Comparison of ENCODE assay signal across 16 cellular contexts in genomic region chr6:157442296-157442695, GRCh38.
DNase-seq lines count a peak whose midpoint lies in the region; ATAC-seq, FAIRE-seq and TF ChIP-seq lines count a peak whose summit lies in the region.
"Had no signal": no experiment of that assay in that cellular context is flagged by ENCODE, and none has a peak within 500 bp of the region (broad histone marks: within the 10 kb centered on the region; RNA-seq: fewer than 3 reads in every experiment).

No MANE protein-coding gene starts in this region.

- no peaks in the 10 kb centered on the region for H3K9me3 ChIP-seq in osteoblast (ENCODE audit: low read depth, low read length)
- H3K9me3 ChIP-seq: BLaER1, suprapubic skin had no signal

- H3K4me1 ChIP-seq in osteoblast (ENCODE audit: insufficient read depth, low read length) = no peaks in the 10 kb centered on the region
- H3K4me1 ChIP-seq: suprapubic skin had no signal

- no peaks in the 10 kb centered on the region for H4K20me1 ChIP-seq in osteoblast (ENCODE audit: insufficient read depth, low read length)
- H4K20me1 ChIP-seq: BLaER1 had no signal

- TF ChIP-seq CTCF in bronchial epithelial cell (IDR thresholded peaks at IDR 0.05; ENCODE audit: insufficient read depth, low read length, severe bottlenecking) (no peak), osteoblast (IDR thresholded peaks at IDR 0.05; ENCODE audit: extremely low read depth, low read depth, low read length) (no peak)

- DNase-seq in EL (peak; percentile 63), NCI-H226 (peak; percentile 47), bronchial epithelial cell (ENCODE audit: low read depth) (peak; percentile 17), osteoblast (ENCODE audit: insufficient read length, low spot score, missing footprints) (no peak), left lobe of liver (ENCODE audit: low spot score) (no peak), SW 1271 (lab: John Stamatoyannopoulos, UW) (no peak)
- DNase-seq: activated gamma-delta T cell; aorta; effector memory CD4-positive, alpha-beta T cell; NCI-H2081 treated with DMSO at 0.1 percent for 48 hours; NCI-H748 treated with DMSO at 0.1 percent for 48 hours; T-cell had no signal

- ATAC-seq in left lobe of liver = no peak
- no peak for ATAC-seq in GM19023 (IDR thresholded peaks at IDR 0.05; ENCODE audit: unreplicated experiment)
- no peak for ATAC-seq in HG03025 (IDR thresholded peaks at IDR 0.05; ENCODE audit: low FRiP score, unreplicated experiment)
- ATAC-seq: T-cell had no signal

- no peaks in the 10 kb centered on the region for H3K79me2 ChIP-seq in osteoblast (ENCODE audit: insufficient read depth, low read length)

- peak overlapping the region; percentile 1 for H3K4me2 ChIP-seq in osteoblast (ENCODE audit: insufficient read depth, low read length)
- H3K4me2 ChIP-seq: BLaER1 had no signal

- H3K4me3 ChIP-seq in bronchial epithelial cell (ENCODE audit: low read depth, low read length) (no peak overlapping the region), osteoblast (ENCODE audit: insufficient read depth, low read length) (no peak overlapping the region)
- H3K4me3 ChIP-seq: BLaER1, suprapubic skin had no signal

- H3K27me3 ChIP-seq in bronchial epithelial cell (ENCODE audit: control insufficient read depth, insufficient read depth, low read length) (no peaks in the 10 kb centered on the region), osteoblast (ENCODE audit: insufficient read depth, low read length) (peaks cover 2% of the 10 kb centered on the region)
- H3K27me3 ChIP-seq: BLaER1, suprapubic skin had no signal

- no peak for FAIRE-seq in bronchial epithelial cell (lab: Jason Lieb, UNC)

- H3K36me3 ChIP-seq in bronchial epithelial cell (ENCODE audit: control insufficient read depth, insufficient read depth, low read length) (no peaks in the 10 kb centered on the region), osteoblast (ENCODE audit: insufficient read depth, low read length) (no peaks in the 10 kb centered on the region)
- H3K36me3 ChIP-seq: BLaER1, suprapubic skin had no signal

- H2AFZ ChIP-seq in osteoblast (ENCODE audit: low read length) = no peak overlapping the region

- no peak overlapping the region for H3K27ac ChIP-seq in osteoblast (ENCODE audit: low read depth, low read length)
- H3K27ac ChIP-seq: BLaER1, suprapubic skin had no signal

Comparison
In these comparisons a context has a peak if more than half of its experiments do, and no peak if none do; other contexts are left out.
1. DNase-seq: peak in EL (single experiment), NCI-H226 (single experiment) and bronchial epithelial cell (single experiment); none in osteoblast (single experiment), left lobe of liver (single experiment) and SW 1271 (0 of 2).